8 cellular contexts compared by ENCODE assay signal in the genomic region with DNA sequence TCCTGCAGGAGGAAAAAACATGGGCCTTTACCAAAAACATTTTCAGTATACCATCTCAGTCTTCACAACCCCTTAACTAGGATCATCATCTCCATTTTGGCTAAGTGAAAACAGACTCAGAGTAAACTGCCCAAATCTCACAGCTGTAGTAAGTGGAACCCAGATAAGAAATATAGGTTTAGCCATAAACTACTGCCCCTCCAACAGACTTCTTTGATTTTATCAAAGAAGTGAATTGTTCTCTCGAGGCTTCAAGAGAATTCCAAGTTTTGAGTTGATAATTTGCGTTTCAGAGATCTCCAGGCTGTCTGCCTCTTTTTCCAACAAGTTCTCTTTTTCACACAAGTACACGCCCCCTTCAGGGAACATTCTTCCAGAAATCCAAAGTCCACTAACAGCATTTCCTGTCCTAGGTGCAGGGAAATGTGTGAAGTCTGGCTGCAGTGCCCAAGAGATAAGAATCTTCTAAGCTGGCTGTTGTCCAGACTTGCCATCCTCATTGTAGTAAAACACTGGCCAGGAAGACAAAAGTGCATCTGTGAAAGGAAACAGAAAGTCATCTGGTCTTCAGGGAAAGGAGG. TPM values are rescaled to one million over a fixed set of nuclear protein-coding genes. Genes with fewer than 3 reads are reported as not detected.
DNase-seq lines count a peak whose midpoint lies in the region; ATAC-seq and TF ChIP-seq lines count a peak whose summit lies in the region.

No MANE protein-coding gene starts in this region.

- H4K8ac ChIP-seq in H9 (replicated peaks; ENCODE audit: insufficient read length, low read depth, low read length): no peak overlapping the region

- peaks cover 3 to 19% (median 18%) of the 10 kb centered on the region in 3 experiments; a peak in 6 of 7 replicates for H3K36me3 Mint-ChIP-seq in H9 (ENCODE audit: insufficient read depth in 1 of 3, low read depth in 3 of 3)

- H3K9me3 ChIP-seq in H9 (ENCODE audit: control insufficient read depth, low read depth, low read length) (no peaks in the 10 kb centered on the region), gastrocnemius medialis (no peaks in the 10 kb centered on the region)

- no peak overlapping the region for H2BK20ac ChIP-seq in H9 (ENCODE audit: low read depth, low read length, poor library complexity, severe bottlenecking)

- H2AFZ ChIP-seq in H9 (ENCODE audit: low read length): no peak overlapping the region

- H3K18ac ChIP-seq in H9 (ENCODE audit: insufficient read length, low read depth, low read length): no peak overlapping the region

- H3K23me2 ChIP-seq in H9 (ENCODE audit: insufficient read length, low read depth, low read length, poor library complexity, severe bottlenecking): no peaks in the 10 kb centered on the region

- no peaks in the 10 kb centered on the region for H3K79me1 ChIP-seq in H9 (ENCODE audit: insufficient read depth, low read depth, low read length, poor library complexity, severe bottlenecking)

- H3K4ac ChIP-seq in H9 (ENCODE audit: low read depth, low read length): no peak overlapping the region

- no peak overlapping the region for H4K5ac ChIP-seq in H9 (ENCODE audit: insufficient read length, low read depth, low read length)

- ATAC-seq in SK-N-SH treated with all-trans-retinoic acid at 6 μM for 48 hours (peak; percentile 85), gastrocnemius medialis (peak in 1 of 2 donors; percentile 49)

- no peaks in the 10 kb centered on the region for H3K4me1 ChIP-seq in H9 (ENCODE audit: insufficient read depth, low read length)
- H3K4me1 ChIP-seq in gastrocnemius medialis: no peaks in the 10 kb centered on the region

- no peak overlapping the region for H2BK15ac ChIP-seq in H9 (ENCODE audit: low read depth, low read length)

- H3K4me1 Mint-ChIP-seq in H9: peaks cover 5 to 6% of the 10 kb centered on the region in 2 experiments

- TF ChIP-seq POLR2A in gastrocnemius medialis (IDR thresholded peaks at IDR 0.05): no peak

- no peak overlapping the region for H2BK12ac ChIP-seq in H9 (ENCODE audit: insufficient read length, low read depth, low read length)

- no peak overlapping the region for H3K4me3 Mint-ChIP-seq in H9

- H3K27ac ChIP-seq in H9 (ENCODE audit: insufficient read length, low read depth, low read length) (no peak overlapping the region), gastrocnemius medialis (peak overlapping the region in 3 of 4 donors; percentile 26 to 59 (median 41)), caudate nucleus (ENCODE audit: low read depth, low read length) (no peak overlapping the region)

- H3K27ac Mint-ChIP-seq in H9: peak overlapping the region in 1 of 3 experiments; percentile 90; a peak in 1 of 7 replicates

- DNase-seq in H9 (no peak), glomerular visceral epithelial cell (ENCODE audit: extremely low spot score) (peak; percentile 68), gastrocnemius medialis (no peak), caudate nucleus (lab: John Stamatoyannopoulos, UW) (no peak), head of caudate nucleus (no peak), amygdala (lab: John Stamatoyannopoulos, UW) (no peak), AG08396 (ENCODE audit: low spot score) (no peak)

- H3K23ac ChIP-seq in H9 (ENCODE audit: insufficient read length, low read depth, low read length): no peak overlapping the region

- H3K4me2 ChIP-seq in H9 (ENCODE audit: insufficient read depth, insufficient read length, low read length): no peak overlapping the region

- in situ Hi-C loops in gastrocnemius medialis (cut with MboI; ENCODE audit: low sequenced_read_pairs in 4 of 4): loop anchor here in 2 of 4 donors (10.0 kb wide), 4 partner anchors 71 to 151 kb away; a partner anchor contains a TSS

- H3K36me3 ChIP-seq in gastrocnemius medialis: peaks cover 0 to 28% of the 10 kb centered on the region in 2 donors

- no peak overlapping the region for H3K14ac ChIP-seq in H9 (ENCODE audit: insufficient read depth, low read length)

- H3K79me2 ChIP-seq in H9 (ENCODE audit: insufficient read depth, low read length): no peaks in the 10 kb centered on the region

- H2AK5ac ChIP-seq in H9 (ENCODE audit: insufficient read length, low read length): no peak overlapping the region

- H3K56ac ChIP-seq in H9 (ENCODE audit: insufficient read length, low read depth, low read length): no peak overlapping the region

- peaks cover 15% of the 10 kb centered on the region for H3K27me3 Mint-ChIP-seq in H9 (ENCODE audit: low read depth)

- no peak overlapping the region for H2BK120ac ChIP-seq in H9 (ENCODE audit: low read depth, low read length, poor library complexity, severe bottlenecking)

- H3K27me3 ChIP-seq in H9 (ENCODE audit: insufficient read depth, low read length) (no peaks in the 10 kb centered on the region), gastrocnemius medialis (no peaks in the 10 kb centered on the region)

- H3K4me3 ChIP-seq in gastrocnemius medialis: no peak overlapping the region

- peak; percentile 21; the same call in 1 of the 3 replicates for TF ChIP-seq CTCF in H9 (conservative IDR thresholded peaks at IDR 0.05)
- TF ChIP-seq CTCF in gastrocnemius medialis (IDR thresholded peaks at IDR 0.05 in 4 of 5, conservative IDR thresholded peaks at IDR 0.05 in 1 of 5): peak in 1 of 5 experiments; percentile 12

- H3K9ac ChIP-seq in H9 (ENCODE audit: extremely low read depth, insufficient read length, low read length): no peak overlapping the region

- no peaks in the 10 kb centered on the region for H3K9me3 Mint-ChIP-seq in H9

- H4K91ac ChIP-seq in H9 (ENCODE audit: insufficient read length, low read depth, low read length): no peak overlapping the region

- no peak overlapping the region for H2BK5ac ChIP-seq in H9 (ENCODE audit: insufficient read length, low read length)

- WGBS in H9 (ENCODE audit: extremely low coverage, insufficient read length, low lambda C conversion rate): no CpG with 5 or more reads among the region's 3 CpGs

- intact Hi-C loops in gastrocnemius medialis (cut with DNase I; ENCODE audit: low total_unique reads): loop anchor here (1.0 kb wide), 2 partner anchors 121 to 152 kb away; no protein-coding TSS in a partner anchor
- intact Hi-C loops in head of caudate nucleus (cut with DNase I): loop anchor here (5.0 to 10.0 kb wide), 2 partner anchors 71 to 153 kb away; no protein-coding TSS in a partner anchor

- no peak overlapping the region for H3T11ph ChIP-seq in H9 (ENCODE audit: low read length)

- no peaks in the 10 kb centered on the region for H4K20me1 ChIP-seq in H9 (ENCODE audit: control insufficient read depth, insufficient read depth, insufficient read length)

TF ChIP-seq in SK-N-SH treated with all-trans-retinoic acid at 6 μM for 48 hours, 23 proteins besides CTCF, POLR2A, EP300 and RAD21:
- TF ChIP-seq ZC3H10 (CRISPR knock-in tag; IDR thresholded peaks at IDR 0.05) (no peak), BACH2 (CRISPR knock-in tag; IDR thresholded peaks at IDR 0.05; ENCODE audit: borderline replicate concordance) (no peak), SNAI2 (CRISPR knock-in tag; IDR thresholded peaks at IDR 0.05) (no peak), ISL1 (CRISPR knock-in tag; IDR thresholded peaks at IDR 0.05) (peak; percentile 49), TCF4 (CRISPR knock-in tag; IDR thresholded peaks at IDR 0.05; ENCODE audit: borderline replicate concordance) (peak; percentile 77; the same call in 1 of the 2 replicates), PPARA (CRISPR knock-in tag; IDR thresholded peaks at IDR 0.05; ENCODE audit: borderline replicate concordance) (no peak), GLIS3 (CRISPR knock-in tag; IDR thresholded peaks at IDR 0.05) (no peak), ZNF565 (CRISPR knock-in tag; conservative IDR thresholded peaks at IDR 0.05; ENCODE audit: low read depth) (no peak)

RNA-seq across cellular contexts. Expression of a gene that starts 30.8 kb away (rescaled TPM):
- total RNA-seq in H9 (2021): 15.0 and 15.6 TPM in 2 replicates
- total RNA-seq in gastrocnemius medialis: 10 to 100 TPM; 22.7 to 34.4 (median 28.6) TPM

RNA-seq across cellular contexts. Expression of a gene that starts 32.6 kb away (rescaled TPM):
- total RNA-seq in H9 (2021) (17.2 and 17.7 TPM in 2 replicates), gastrocnemius medialis (1 to 10 TPM; 4.0 to 7.0 (median 4.8) TPM)

RNA-seq across cellular contexts. Expression of a gene that starts 47.5 kb away (rescaled TPM):
- total RNA-seq in H9 (2021) (1.1 and 1.2 TPM in 2 replicates), gastrocnemius medialis (not detected)

Comparison
In these comparisons a context has a peak if more than half of its experiments do, and no peak if none do; other contexts are left out.
1. H3K27ac ChIP-seq: peak in gastrocnemius medialis (3 of 4); none in H9 (single experiment) and caudate nucleus (single experiment).